Comparison of ENCODE assay signal across 1 cellular context in genomic region chr19:12610540-12611360, GRCh38.
A peak's percentile ranks its signal among the peaks of the same experiment; 100 is the strongest.
TF ChIP-seq lines count a peak whose summit lies in the region.

TSS of gene ZNF490 (minus strand) at chr19:12610813. CDS start at chr19:12610680, 133 bp downstream.
TSS of gene ZNF791 (plus strand) at chr19:12610920. CDS start at chr19:12611080, 160 bp downstream.

TF ChIP-seq in K562, 482 proteins besides CTCF, POLR2A, EP300 and RAD21 (continued from another document and continues in another):
- TF ChIP-seq E2F4 (CRISPR knock-in tag; IDR thresholded peaks at IDR 0.05; ENCODE audit: low read depth) (0 out of 2 replicates have a peak, but pooled peaks have one; percentile 40), TBL1XR1 (IDR thresholded peaks at IDR 0.05; ENCODE audit: low read length in 2 of 2) (no peak; a peak in 1 of 4 replicates), THRB (CRISPR knock-in tag; conservative IDR thresholded peaks at IDR 0.05) (no peak), NR4A1 (CRISPR knock-in tag; IDR thresholded peaks at IDR 0.05) (no peak), NR4A1 (tag; IDR thresholded peaks at IDR 0.05) (no peak; the same call in 1 of the 2 replicates), RBM39 (optimal IDR thresholded peaks at IDR 0.05; ENCODE audit: low read depth, low read length) (no peak), MCM3 (IDR thresholded peaks at IDR 0.05) (no peak), ZNF584 (CRISPR knock-in tag; IDR thresholded peaks at IDR 0.05; ENCODE audit: low read depth) (no peak), MLLT1 (IDR thresholded peaks at IDR 0.05) (peak in 1 of 2 experiments; percentile 14; a peak in 1 of 4 replicates), ARID2 (IDR thresholded peaks at IDR 0.05) (no peak), HNRNPUL1 (IDR thresholded peaks at IDR 0.05; ENCODE audit: low read length) (no peak), ZNF253 (CRISPR knock-in tag; conservative IDR thresholded peaks at IDR 0.05) (no peak), MXI1 (IDR thresholded peaks at IDR 0.05; ENCODE audit: low read depth, low read length) (0 out of 2 replicates have a peak, but pooled peaks have one; percentile 56), NR0B1 (IDR thresholded peaks at IDR 0.05; ENCODE audit: partially characterized antibody) (no peak), THRAP3 (IDR thresholded peaks at IDR 0.05; ENCODE audit: borderline replicate concordance) (no peak), HCFC1 (IDR thresholded peaks at IDR 0.05; ENCODE audit: low read depth, low read length) (peak; percentile 83), NFIX (CRISPR knock-in tag; IDR thresholded peaks at IDR 0.05; ENCODE audit: low read depth) (no peak), ZEB2 (IDR thresholded peaks at IDR 0.05) (peak; percentile 97), ZNF174 (CRISPR knock-in tag; IDR thresholded peaks at IDR 0.05) (no peak), TCF7L2 (IDR thresholded peaks at IDR 0.05; ENCODE audit: low read depth, low read length) (no peak), ZNF518B (CRISPR knock-in tag; IDR thresholded peaks at IDR 0.05) (no peak), MAZ (CRISPR knock-in tag; conservative IDR thresholded peaks at IDR 0.05 in 1 of 2, IDR thresholded peaks at IDR 0.05 in 1 of 2) (peak; percentile 39 to 64; a peak in 3 of 4 replicates), FUS (optimal IDR thresholded peaks at IDR 0.05; ENCODE audit: low read depth, low read length) (no peak), MAFG (tag; conservative IDR thresholded peaks at IDR 0.05) (no peak), TCFL5 (CRISPR knock-in tag; conservative IDR thresholded peaks at IDR 0.05) (no peak), TEAD4 (IDR thresholded peaks at IDR 0.05; ENCODE audit: low read length) (peak; percentile 57), TEAD4 (CRISPR knock-in tag; IDR thresholded peaks at IDR 0.05; ENCODE audit: borderline replicate concordance) (no peak), IFI16 (CRISPR knock-in tag; IDR thresholded peaks at IDR 0.05) (no peak), BCLAF1 (IDR thresholded peaks at IDR 0.05; ENCODE audit: borderline replicate concordance in 1 of 2, control insufficient read depth in 1 of 2, low read depth in 2 of 2, low read length in 1 of 2) (peak in 1 of 2 experiments; percentile 69; a peak in 1 of 4 replicates), HOMEZ (CRISPR knock-in tag; IDR thresholded peaks at IDR 0.05) (no peak), MYNN (IDR thresholded peaks at IDR 0.05) (no peak), MYNN (CRISPR knock-in tag; IDR thresholded peaks at IDR 0.05) (no peak), ZNF3 (CRISPR knock-in tag; IDR thresholded peaks at IDR 0.05) (no peak), OTX1 (CRISPR knock-in tag; IDR thresholded peaks at IDR 0.05) (no peak), CREB5 (CRISPR knock-in tag; IDR thresholded peaks at IDR 0.05) (no peak), E2F6 (IDR thresholded peaks at IDR 0.05; ENCODE audit: borderline replicate concordance in 1 of 2, extremely low read depth in 1 of 2, insufficient read depth in 1 of 2, insufficient read length in 1 of 2, low read depth in 1 of 2, low read length in 1 of 2, poor library complexity in 1 of 2, severe bottlenecking in 1 of 2) (no peak), KAT8 (IDR thresholded peaks at IDR 0.05; ENCODE audit: low read depth) (peak; percentile 29; the same call in 1 of the 2 replicates), HLTF (IDR thresholded peaks at IDR 0.05) (no peak), COPS2 (conservative IDR thresholded peaks at IDR 0.05) (no peak), ZBTB8A (IDR thresholded peaks at IDR 0.05; ENCODE audit: partially characterized antibody) (no peak), FOSL1 (tag; conservative IDR thresholded peaks at IDR 0.05) (no peak), RBM17 (IDR thresholded peaks at IDR 0.05; ENCODE audit: borderline replicate concordance, low read depth, low read length) (no peak), HDGF (IDR thresholded peaks at IDR 0.05) (no peak), ILK (tag; IDR thresholded peaks at IDR 0.05; ENCODE audit: borderline replicate concordance, low read depth) (no peak), ZBTB7A (IDR thresholded peaks at IDR 0.05; ENCODE audit: borderline replicate concordance, control insufficient read depth, low read depth, low read length) (peak; percentile 91), CREB1 (IDR thresholded peaks at IDR 0.05) (peak; percentile 87), CREB1 (CRISPR knock-in tag; IDR thresholded peaks at IDR 0.05) (peak; percentile 92), SRF (CRISPR knock-in tag; IDR thresholded peaks at IDR 0.05) (peak in 1 of 2 experiments; percentile 29; a peak in 1 of 4 replicates), ZNF197 (CRISPR knock-in tag; IDR thresholded peaks at IDR 0.05; ENCODE audit: low read depth) (no peak), ZHX1 (conservative IDR thresholded peaks at IDR 0.05; ENCODE audit: low read length) (no peak)
